ENCODE assay signal across 8 cellular contexts in genomic region chr2:86764661-86765307, GRCh38. TPM values are rescaled to one million over a fixed set of nuclear protein-coding genes. Genes with fewer than 3 reads are reported as not detected.
DNase-seq lines count a peak whose midpoint lies in the region; ATAC-seq and TF ChIP-seq lines count a peak whose summit lies in the region.

No MANE protein-coding gene starts in this region.

- no peak overlapping the region for H3K4me3 ChIP-seq in SJCRH30
- no peak overlapping the region for H3K4me3 ChIP-seq in effector memory CD4-positive, alpha-beta T cell (ENCODE audit: insufficient read depth, low read depth, low read length, poor library complexity, severe bottlenecking)

- H3K4me3 Mint-ChIP-seq in memory B cell: no peak overlapping the region

- H3K27ac ChIP-seq in SJCRH30: no peak overlapping the region
- H3K27ac ChIP-seq in effector memory CD4-positive, alpha-beta T cell (ENCODE audit: insufficient read depth, low read length, poor library complexity, severe bottlenecking): no peak overlapping the region

- H3K27me3 ChIP-seq in SJCRH30: no peaks in the 10 kb centered on the region
- H3K27me3 ChIP-seq in effector memory CD4-positive, alpha-beta T cell (replicated peaks; ENCODE audit: control insufficient read depth, insufficient read depth, low read length, poor library complexity, severe bottlenecking): no peaks in the 10 kb centered on the region

- no peaks in the 10 kb centered on the region for H3K9me3 Mint-ChIP-seq in memory B cell

- no peaks in the 10 kb centered on the region for H3K27me3 Mint-ChIP-seq in memory B cell

- H3K4me1 Mint-ChIP-seq in memory B cell: peaks cover 15% of the 10 kb centered on the region

- H3K4me1 ChIP-seq in SJCRH30: no peaks in the 10 kb centered on the region
- no peaks in the 10 kb centered on the region for H3K4me1 ChIP-seq in effector memory CD4-positive, alpha-beta T cell (ENCODE audit: control insufficient read depth, insufficient read depth, low read length, poor library complexity, severe bottlenecking)

- peak overlapping the region; percentile 50 for H3K27ac Mint-ChIP-seq in memory B cell

- ATAC-seq in memory B cell (ENCODE audit: low read depth) (peak; percentile 54), HG03139 (IDR thresholded peaks at IDR 0.05; ENCODE audit: unreplicated experiment) (no peak)

- no peaks in the 10 kb centered on the region for H3K9me3 ChIP-seq in SJCRH30 (replicated peaks)
- H3K9me3 ChIP-seq in effector memory CD4-positive, alpha-beta T cell (ENCODE audit: control insufficient read depth, low read length): no peaks in the 10 kb centered on the region

- TF ChIP-seq CTCF in AG09319 (IDR thresholded peaks at IDR 0.05; ENCODE audit: low read depth, low read length) (peak; percentile 68), GM12872 (IDR thresholded peaks at IDR 0.05; ENCODE audit: insufficient read depth, low read depth, low read length) (peak; percentile 68)

- peaks cover 18% of the 10 kb centered on the region for H3K36me3 Mint-ChIP-seq in memory B cell

- peaks cover 18% of the 10 kb centered on the region; the same call in 1 of the 2 replicates for H3K36me3 ChIP-seq in SJCRH30
- peaks cover 33% of the 10 kb centered on the region for H3K36me3 ChIP-seq in effector memory CD4-positive, alpha-beta T cell (ENCODE audit: control insufficient read depth, insufficient read depth, low read length)

- DNase-seq in AG09319 (ENCODE audit: extremely low read depth, low read depth) (peak; percentile 5), HS-5 (ENCODE audit: low read depth) (peak; percentile 15), SJCRH30 (peak; percentile 16 to 65), memory B cell (ENCODE audit: low spot score in 2 of 2) (peak in 1 of 2 donors; percentile 33)
- DNase-seq in effector CD4-positive, alpha-beta T cell: peak; percentile 11
- no peak for DNase-seq in effector memory CD4-positive, alpha-beta T cell

RNA-seq across cellular contexts. Expression of gene CD8A, which starts 25.9 kb away (rescaled TPM):
- total RNA-seq in SJCRH30 (2014; rRNA removed; shearing (Covaris generic)): 0.10 and 0.16 TPM in 2 replicates

RNA-seq across cellular contexts. Expression of gene RMND5A, which starts 44.7 kb away (rescaled TPM):
- total RNA-seq in SJCRH30 (2014; rRNA removed; shearing (Covaris generic)): 104 and 120 TPM in 2 replicates

Comparison
In these comparisons a context has a peak if more than half of its experiments do, and no peak if none do; other contexts are left out.
1. DNase-seq: peak in AG09319 (single experiment), HS-5 (single experiment), SJCRH30 (2 of 2) and effector CD4-positive, alpha-beta T cell (single experiment); none in effector memory CD4-positive, alpha-beta T cell (0 of 3).